ENCODE assay signal across 1 cellular context in the genomic region with DNA sequence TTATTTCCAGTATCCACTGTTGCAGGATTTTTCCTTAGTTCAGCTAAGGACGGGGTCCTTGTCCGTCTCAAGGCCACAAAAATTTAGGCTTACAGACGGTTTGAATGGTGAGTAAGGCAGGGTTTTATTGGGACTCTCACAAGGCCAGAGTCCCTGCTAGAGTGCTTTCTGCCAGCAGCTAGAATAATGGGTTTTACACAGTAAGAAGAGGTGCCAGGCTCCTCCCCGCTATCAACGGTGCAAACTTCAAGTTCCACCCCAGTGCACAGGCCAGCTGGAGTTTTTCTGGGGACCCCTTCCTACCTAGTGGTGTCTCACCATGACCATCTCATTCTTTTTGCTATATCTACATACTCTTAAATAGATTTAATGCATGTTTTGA.
TF ChIP-seq lines count a peak whose summit lies in the region.

No MANE protein-coding gene starts in this region.

TF ChIP-seq in HepG2, 621 proteins besides CTCF, POLR2A, EP300 and RAD21 (continued from another document):
- TF ChIP-seq, protein P1, sequence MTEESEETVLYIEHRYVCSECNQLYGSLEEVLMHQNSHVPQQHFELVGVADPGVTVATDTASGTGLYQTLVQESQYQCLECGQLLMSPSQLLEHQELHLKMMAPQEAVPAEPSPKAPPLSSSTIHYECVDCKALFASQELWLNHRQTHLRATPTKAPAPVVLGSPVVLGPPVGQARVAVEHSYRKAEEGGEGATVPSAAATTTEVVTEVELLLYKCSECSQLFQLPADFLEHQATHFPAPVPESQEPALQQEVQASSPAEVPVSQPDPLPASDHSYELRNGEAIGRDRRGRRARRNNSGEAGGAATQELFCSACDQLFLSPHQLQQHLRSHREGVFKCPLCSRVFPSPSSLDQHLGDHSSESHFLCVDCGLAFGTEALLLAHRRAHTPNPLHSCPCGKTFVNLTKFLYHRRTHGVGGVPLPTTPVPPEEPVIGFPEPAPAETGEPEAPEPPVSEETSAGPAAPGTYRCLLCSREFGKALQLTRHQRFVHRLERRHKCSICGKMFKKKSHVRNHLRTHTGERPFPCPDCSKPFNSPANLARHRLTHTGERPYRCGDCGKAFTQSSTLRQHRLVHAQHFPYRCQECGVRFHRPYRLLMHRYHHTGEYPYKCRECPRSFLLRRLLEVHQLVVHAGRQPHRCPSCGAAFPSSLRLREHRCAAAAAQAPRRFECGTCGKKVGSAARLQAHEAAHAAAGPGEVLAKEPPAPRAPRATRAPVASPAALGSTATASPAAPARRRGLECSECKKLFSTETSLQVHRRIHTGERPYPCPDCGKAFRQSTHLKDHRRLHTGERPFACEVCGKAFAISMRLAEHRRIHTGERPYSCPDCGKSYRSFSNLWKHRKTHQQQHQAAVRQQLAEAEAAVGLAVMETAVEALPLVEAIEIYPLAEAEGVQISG (CRISPR knock-in tag; IDR thresholded peaks at IDR 0.05): no peak
- no peak for TF ChIP-seq HOXD1 (CRISPR knock-in tag; IDR thresholded peaks at IDR 0.05)
